ENCODE assay signal across 8 cellular contexts in genomic region chr2:28390857-28391563, GRCh38. TPM values are rescaled to one million over a fixed set of nuclear protein-coding genes. Genes with fewer than 3 reads are reported as not detected.
DNase-seq lines count a peak whose midpoint lies in the region; ATAC-seq lines count a peak whose summit lies in the region.

No MANE protein-coding gene starts in this region.

- intact Hi-C loops in head of caudate nucleus (cut with DNase I): loop anchor here (2.0 kb wide), 1 partner anchor 500 kb away; the partner anchor contains the start of genes BABAM2 and RBKS

- peak; percentile 17 to 42 for ATAC-seq in activated naive CD4-positive, alpha-beta T cell treated with anti-CD3 and anti-CD28 coated beads, Interleukin-2, amount 50 U/mL, for 72 hours
- ATAC-seq in HG03135 (IDR thresholded peaks at IDR 0.05; ENCODE audit: unreplicated experiment) (no peak), HG02623 (IDR thresholded peaks at IDR 0.05; ENCODE audit: unreplicated experiment) (no peak)

- peaks cover 0 to 4% of the 10 kb centered on the region in 2 donors for H3K9me3 Mint-ChIP-seq in activated naive CD4-positive, alpha-beta T cell treated with anti-CD3 and anti-CD28 coated beads, Interleukin-2, amount 50 U/mL, for 72 hours

- peaks cover 12 to 13% of the 10 kb centered on the region in 2 donors for H3K36me3 Mint-ChIP-seq in activated naive CD4-positive, alpha-beta T cell treated with anti-CD3 and anti-CD28 coated beads, Interleukin-2, amount 50 U/mL, for 72 hours

- DNase-seq in NCI-H146 (lab: John Stamatoyannopoulos, UW) (peak; percentile 70), NCI-H146 treated with DMSO at 0.1 percent for 48 hours (lab: John Stamatoyannopoulos, UW; ENCODE audit: unreplicated experiment) (no peak), HuH-7.5 (ENCODE audit: low spot score) (peak; percentile 42), head of caudate nucleus (peak in 37 of 42 donors; percentile 21 to 79 (median 52)), occipital lobe (lab: John Stamatoyannopoulos, UW) (peak; percentile 75)
- peak in 1 of 2 donors; percentile 72 for DNase-seq in activated naive CD4-positive, alpha-beta T cell treated with anti-CD3 and anti-CD28 coated beads, Interleukin-2, amount 50 U/mL, for 72 hours (ENCODE audit: low spot score in 2 of 2)

- H3K27ac Mint-ChIP-seq in activated naive CD4-positive, alpha-beta T cell treated with anti-CD3 and anti-CD28 coated beads, Interleukin-2, amount 50 U/mL, for 72 hours: peak overlapping the region in 1 of 2 donors; percentile 94

RNA-seq across cellular contexts. Expression of gene FOSL2, which starts 1.6 kb away (rescaled TPM):
- total RNA-seq in activated naive CD4-positive, alpha-beta T cell treated with anti-CD3 and anti-CD28 coated beads, Interleukin-2, amount 50 U/mL, for 72 hours: 100 to 1,000 TPM in 1 of 2 donors, 10 to 100 TPM in 1; 99.3 to 153 TPM
- total RNA-seq in occipital lobe: 6.2 TPM

Comparison
In these comparisons a context has a peak if more than half of its experiments do, and no peak if none do; other contexts are left out.
1. ATAC-seq: peak in activated naive CD4-positive, alpha-beta T cell treated with anti-CD3 and anti-CD28 coated beads, Interleukin-2, amount 50 U/mL, for 72 hours (2 of 2); none in HG03135 (single experiment) and HG02623 (single experiment).
2. RNA of gene FOSL2, which starts 1.6 kb away (total RNA-seq): 99.3 to 153 TPM in activated naive CD4-positive, alpha-beta T cell treated with anti-CD3 and anti-CD28 coated beads, Interleukin-2, amount 50 U/mL, for 72 hours; 6.2 TPM in occipital lobe (single experiment); every median in the first group is over 10 times any median in the second.